Comparison of ENCODE assay signal across 10 cellular contexts in genomic region chrX:21725498-21725897, GRCh38. TPM values are rescaled to one million over a fixed set of nuclear protein-coding genes. Genes with fewer than 3 reads are reported as not detected.
A peak's percentile ranks its signal among the peaks of the same experiment; 100 is the strongest.
DNase-seq lines count a peak whose midpoint lies in the region; ATAC-seq and TF ChIP-seq lines count a peak whose summit lies in the region.
"Had no signal": no experiment of that assay in that cellular context is flagged by ENCODE, and none has a peak within 500 bp of the region (broad histone marks: within the 10 kb centered on the region; RNA-seq: fewer than 3 reads in every experiment).

No MANE protein-coding gene starts in this region.

- H3K27ac ChIP-seq in cardiac muscle cell (peak overlapping the region; percentile 38), ovary (no peak overlapping the region)

- TF ChIP-seq EP300 in ovary (IDR thresholded peaks at IDR 0.05): no peak

- no peaks in the 10 kb centered on the region for H3K9me3 Mint-ChIP-seq in type B pancreatic cell
- no peaks in the 10 kb centered on the region for H3K9me3 Mint-ChIP-seq in activated CD4-positive, alpha-beta T cell treated with anti-CD3 and anti-CD28 coated beads, Interleukin-2, amount 10 ng/mL, durations not matched to agents 7 days and 5 days
- H3K9me3 Mint-ChIP-seq: IgD-negative memory B cell had no signal

- DNase-seq in cardiac muscle cell (ENCODE audit: low read depth in 1 of 2, low spot score in 1 of 2) (peak in 1 of 2 donors; percentile 20), Right ventricle myocardium inferior (ENCODE audit: missing footprints) (no peak), NCI-H748 (lab: John Stamatoyannopoulos, UW; ENCODE audit: unreplicated experiment) (peak; percentile 58), fibroblast of the aortic adventitia (ENCODE audit: low read depth) (peak; percentile 40), type B pancreatic cell (ENCODE audit: extremely low spot score, unreplicated experiment) (no peak), ovary (no peak)
- DNase-seq in stimulated activated CD4-positive, alpha-beta T cell treated with anti-CD3 and anti-CD28 coated beads, Interleukin-15, amount 100 ng/mL, for 24 hours: no peak
- no peak for DNase-seq in activated CD4-positive, alpha-beta T cell treated with anti-CD3 and anti-CD28 coated beads, Interleukin-2, amount 10 ng/mL, durations not matched to agents 7 days and 5 days
- DNase-seq: central memory CD4-positive, alpha-beta T cell had no signal

- intact Hi-C loops in Right ventricle myocardium inferior (cut with DNase I): no loop called here
- intact Hi-C loops in ovary (cut with DNase I): no loop called here

- POLR2A ChIA-PET in activated CD4-positive, alpha-beta T cell treated with anti-CD3 and anti-CD28 coated beads, Interleukin-2, amount 10 ng/mL, durations not matched to agents 7 days and 5 days (lab: Charles Lee): no interaction called here

- peaks cover 14% of the 10 kb centered on the region for H3K27me3 Mint-ChIP-seq in type B pancreatic cell
- H3K27me3 Mint-ChIP-seq in activated CD4-positive, alpha-beta T cell treated with anti-CD3 and anti-CD28 coated beads, Interleukin-2, amount 10 ng/mL, durations not matched to agents 7 days and 5 days: no peaks in the 10 kb centered on the region

- 4 to 11% (median 7%) methylated on average over 2 of the region's 2 CpGs for WGBS in ovary, 3 donors

- no peak overlapping the region for H3K27ac Mint-ChIP-seq in type B pancreatic cell
- no peak overlapping the region for H3K27ac Mint-ChIP-seq in activated CD4-positive, alpha-beta T cell treated with anti-CD3 and anti-CD28 coated beads, Interleukin-2, amount 10 ng/mL, durations not matched to agents 7 days and 5 days
- H3K27ac Mint-ChIP-seq: IgD-negative memory B cell had no signal

- no peaks in the 10 kb centered on the region for H3K27me3 ChIP-seq in cardiac muscle cell
- H3K27me3 ChIP-seq in ovary: no peaks in the 10 kb centered on the region

- H3K9me3 ChIP-seq in cardiac muscle cell (ENCODE audit: low read depth) (no peaks in the 10 kb centered on the region), ovary (no peaks in the 10 kb centered on the region)

- H3K4me1 ChIP-seq in cardiac muscle cell (ENCODE audit: low read depth): peaks cover 10% of the 10 kb centered on the region
- H3K4me1 ChIP-seq in ovary (ENCODE audit: insufficient read depth): peaks cover 2% of the 10 kb centered on the region

- H3K4me1 Mint-ChIP-seq in type B pancreatic cell (ENCODE audit: unreplicated experiment): no peaks in the 10 kb centered on the region
- H3K4me1 Mint-ChIP-seq in activated CD4-positive, alpha-beta T cell treated with anti-CD3 and anti-CD28 coated beads, Interleukin-2, amount 10 ng/mL, durations not matched to agents 7 days and 5 days: no peaks in the 10 kb centered on the region
- H3K4me1 Mint-ChIP-seq: IgD-negative memory B cell had no signal

- TF ChIP-seq CTCF in cardiac muscle cell (IDR thresholded peaks at IDR 0.05; ENCODE audit: low read depth, low read length) (no peak), fibroblast of the aortic adventitia (IDR thresholded peaks at IDR 0.05; ENCODE audit: insufficient read depth, low read length) (peak; percentile 32), type B pancreatic cell (conservative IDR thresholded peaks at IDR 0.05) (peak; percentile 78), ovary (IDR thresholded peaks at IDR 0.05) (no peak)

- H3K36me3 ChIP-seq in cardiac muscle cell: peaks cover 35% of the 10 kb centered on the region
- H3K36me3 ChIP-seq in ovary: no peaks in the 10 kb centered on the region

- CTCF ChIA-PET in activated CD4-positive, alpha-beta T cell treated with anti-CD3 and anti-CD28 coated beads, Interleukin-2, amount 10 ng/mL, durations not matched to agents 7 days and 5 days (lab: Charles Lee): interaction anchor here (0.7 to 1.0 kb wide), 2 partner anchors 10 to 13 kb away, joined by 3 read pairs; no protein-coding TSS in a partner anchor

- H3K4me3 ChIP-seq in cardiac muscle cell (no peak overlapping the region), fibroblast of the aortic adventitia (ENCODE audit: low read depth, low read length) (no peak overlapping the region), ovary (no peak overlapping the region)

- no peak for ATAC-seq in Right ventricle myocardium inferior

- H3K4me3 Mint-ChIP-seq in type B pancreatic cell: no peak overlapping the region
- H3K4me3 Mint-ChIP-seq in activated CD4-positive, alpha-beta T cell treated with anti-CD3 and anti-CD28 coated beads, Interleukin-2, amount 10 ng/mL, durations not matched to agents 7 days and 5 days: no peak overlapping the region
- H3K4me3 Mint-ChIP-seq: IgD-negative memory B cell had no signal

- no peak for TF ChIP-seq POLR2A in ovary (IDR thresholded peaks at IDR 0.05)

- H3K36me3 Mint-ChIP-seq in type B pancreatic cell: no peaks in the 10 kb centered on the region
- no peaks in the 10 kb centered on the region for H3K36me3 Mint-ChIP-seq in activated CD4-positive, alpha-beta T cell treated with anti-CD3 and anti-CD28 coated beads, Interleukin-2, amount 10 ng/mL, durations not matched to agents 7 days and 5 days (ENCODE audit: low read depth)
- H3K36me3 Mint-ChIP-seq: IgD-negative memory B cell had no signal

RNA-seq across cellular contexts. Expression of gene SMPX, which starts 32.4 kb away (rescaled TPM):
- total RNA-seq in cardiac muscle cell: 402 and 912 TPM in 2 replicates
- polyA plus RNA-seq in cardiac muscle cell: 633 and 1,072 TPM in 2 replicates
- total RNA-seq in Right ventricle myocardium inferior: 661 TPM
- not detected in 2 replicates for total RNA-seq in fibroblast of the aortic adventitia (ENCODE audit: low replicate concordance)
- total RNA-seq in type B pancreatic cell (ENCODE audit: low replicate concordance): 0.95 and 2.8 TPM in 2 replicates
- total RNA-seq in activated CD4-positive, alpha-beta T cell treated with anti-CD3 and anti-CD28 coated beads, Interleukin-2, amount 10 ng/mL, durations not matched to agents 7 days and 5 days: not detected
- total RNA-seq in ovary: 1 to 10 TPM in 1 of 7 donors, under 1 TPM in 5, not detected in 1; 0.43 to 1.4 (median 0.60) TPM
- polyA plus RNA-seq in ovary: 1 to 10 TPM in 1 of 2 donors, under 1 TPM in 1; 0.62 to 1.1 TPM
- polyA plus RNA-seq: IgD-negative memory B cell had no signal

Comparison
In these comparisons a context has a peak if more than half of its experiments do, and no peak if none do; other contexts are left out.
1. DNase-seq: peak in NCI-H748 (single experiment) and fibroblast of the aortic adventitia (single experiment); none in Right ventricle myocardium inferior (single experiment), type B pancreatic cell (single experiment), stimulated activated CD4-positive, alpha-beta T cell treated with anti-CD3 and anti-CD28 coated beads, Interleukin-15, amount 100 ng/mL, for 24 hours (single experiment), activated CD4-positive, alpha-beta T cell treated with anti-CD3 and anti-CD28 coated beads, Interleukin-2, amount 10 ng/mL, durations not matched to agents 7 days and 5 days (single experiment) and ovary (0 of 5).
2. CTCF ChIP-seq: peak in fibroblast of the aortic adventitia (single experiment) and type B pancreatic cell (single experiment); none in cardiac muscle cell (single experiment) and ovary (0 of 3).
3. RNA of gene SMPX, which starts 32.4 kb away (total RNA-seq): 661 TPM in Right ventricle myocardium inferior (single experiment) and 402 to 912 TPM in cardiac muscle cell; 0.95 to 2.8 TPM in type B pancreatic cell, 0.43 to 1.4 TPM in ovary, not detected in fibroblast of the aortic adventitia and not detected in activated CD4-positive, alpha-beta T cell treated with anti-CD3 and anti-CD28 coated beads, Interleukin-2, amount 10 ng/mL, durations not matched to agents 7 days and 5 days; every median in the first group is over 100 times any median in the second.